Comparison of ENCODE assay signal across 9 cellular contexts in the genomic region with DNA sequence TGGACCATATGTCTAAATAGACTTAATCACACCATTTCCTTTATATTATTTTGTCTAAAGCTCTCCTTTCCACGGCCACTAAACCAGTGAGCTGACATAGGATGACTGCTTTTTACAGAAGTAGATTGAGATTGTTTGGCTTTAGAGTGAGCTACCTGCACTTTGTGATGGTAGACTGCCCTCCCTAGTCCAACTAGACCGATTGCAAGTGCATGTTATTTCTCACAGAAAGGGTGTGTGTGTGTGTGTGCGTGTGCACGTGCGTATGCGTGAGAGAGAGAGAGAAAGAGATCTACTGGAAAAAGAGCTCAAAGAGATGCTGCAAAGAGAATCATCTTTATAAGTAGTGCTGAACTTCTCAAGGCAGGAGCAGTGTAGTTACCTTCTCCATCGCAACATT.
DNase-seq lines count a peak whose midpoint lies in the region; ATAC-seq and FAIRE-seq lines count a peak whose summit lies in the region.
"Had no signal": no experiment of that assay in that cellular context is flagged by ENCODE, and none has a peak within 500 bp of the region (broad histone marks: within the 10 kb centered on the region; RNA-seq: fewer than 3 reads in every experiment).

No MANE protein-coding gene starts in this region.

- H3K4me3 ChIP-seq in small intestine (ENCODE audit: low read depth in 1 of 2, low read length in 2 of 2), result no peak overlapping the region
- H3K4me3 ChIP-seq: Peyer's patch had no signal

- H3K27me3 ChIP-seq in small intestine (ENCODE audit: control insufficient read depth in 2 of 2, insufficient read depth in 2 of 2, low read length in 2 of 2), result no peaks in the 10 kb centered on the region
- H3K27me3 ChIP-seq: Peyer's patch had no signal

- peak overlapping the region in 1 of 2 donors; percentile 36 for H3K4me3 Mint-ChIP-seq in effector memory CD8-positive, alpha-beta T cell

- H3K9me3 Mint-ChIP-seq in effector memory CD8-positive, alpha-beta T cell, result no peaks in the 10 kb centered on the region

- FAIRE-seq in small intestine (lab: Jason Lieb, UNC), result no peak

- DNase-seq in activated gamma-delta T cell treated with Interleukin-2 at 50 U/mL for 16 hours (peak; percentile 4), activated gamma-delta T cell (lab: John Stamatoyannopoulos, UW) (no peak), NCI-H2196 (lab: John Stamatoyannopoulos, UW; ENCODE audit: unreplicated experiment) (peak; percentile 48), small intestine (peak; percentile 16), NCI-H345 treated with DMSO at 0.1 percent for 48 hours (lab: John Stamatoyannopoulos, UW; ENCODE audit: unreplicated experiment) (no peak)
- no peak for DNase-seq in effector memory CD8-positive, alpha-beta T cell
- DNase-seq: Peyer's patch had no signal

- peaks cover 4 to 13% of the 10 kb centered on the region in 2 donors for H3K4me1 ChIP-seq in small intestine (ENCODE audit: control insufficient read depth in 2 of 2, insufficient read depth in 1 of 2, low read depth in 1 of 2, low read length in 1 of 2)

- WGBS in small intestine, 3 donors, result 45 to 66% (median 52%) methylated on average over 7 of the region's 7 CpGs

- ATAC-seq in effector memory CD8-positive, alpha-beta T cell (replicated peaks), result peak; percentile 57
- ATAC-seq in HG03196 (IDR thresholded peaks at IDR 0.05; ENCODE audit: unreplicated experiment), result no peak
- ATAC-seq in GM18909 (IDR thresholded peaks at IDR 0.05; ENCODE audit: poor library complexity, unreplicated experiment), result no peak

- peaks cover 24 to 28% of the 10 kb centered on the region in 2 donors for H3K4me1 Mint-ChIP-seq in effector memory CD8-positive, alpha-beta T cell (ENCODE audit: low read depth in 2 of 2)

- H3K27me3 Mint-ChIP-seq in effector memory CD8-positive, alpha-beta T cell, result no peaks in the 10 kb centered on the region

- no peaks in the 10 kb centered on the region for H3K36me3 ChIP-seq in small intestine (ENCODE audit: control insufficient read depth in 2 of 2, insufficient read depth in 2 of 2, low read length in 2 of 2)
- H3K36me3 ChIP-seq: Peyer's patch had no signal

- no peaks in the 10 kb centered on the region for H3K9me3 ChIP-seq in small intestine (ENCODE audit: control insufficient read depth, low read depth)

- H3K27ac Mint-ChIP-seq in effector memory CD8-positive, alpha-beta T cell, result no peak overlapping the region

- no peak overlapping the region for H3K27ac ChIP-seq in small intestine (ENCODE audit: low read depth in 1 of 2, low read length in 1 of 2)
- H3K27ac ChIP-seq: Peyer's patch had no signal

- H3K36me3 Mint-ChIP-seq in effector memory CD8-positive, alpha-beta T cell (ENCODE audit: insufficient read depth), result no peaks in the 10 kb centered on the region

Comparison
In these comparisons a context has a peak if more than half of its experiments do, and no peak if none do; other contexts are left out.
1. DNase-seq: peak in activated gamma-delta T cell treated with Interleukin-2 at 50 U/mL for 16 hours (single experiment), NCI-H2196 (single experiment) and small intestine (single experiment); none in activated gamma-delta T cell (single experiment), effector memory CD8-positive, alpha-beta T cell (0 of 3) and NCI-H345 treated with DMSO at 0.1 percent for 48 hours (single experiment).